8 cellular contexts compared by ENCODE assay signal in genomic region chr7:105487559-105488218, GRCh38. TPM values are rescaled to one million over a fixed set of nuclear protein-coding genes. Genes with fewer than 3 reads are reported as not detected.
DNase-seq lines count a peak whose midpoint lies in the region; TF ChIP-seq lines count a peak whose summit lies in the region.

No MANE protein-coding gene starts in this region.

- H3K36me3 Mint-ChIP-seq in activated CD4-positive, alpha-beta T cell treated with anti-CD3 and anti-CD28 coated beads, Interleukin-2, amount 10 ng/mL, durations not matched to agents 7 days and 5 days (ENCODE audit: low read depth): peaks cover 4% of the 10 kb centered on the region
- H3K36me3 Mint-ChIP-seq in nephron (ENCODE audit: low read depth) (peaks cover 21% of the 10 kb centered on the region), CD14-positive monocyte (peaks cover 3% of the 10 kb centered on the region in 2 donors)

- TF ChIP-seq CTCF in epithelial cell of esophagus (IDR thresholded peaks at IDR 0.05; ENCODE audit: insufficient read depth, low read depth, low read length, missing control alignments): peak; percentile 55
- TF ChIP-seq CTCF in nephron (IDR thresholded peaks at IDR 0.05; ENCODE audit: unreplicated experiment in 3 of 3): peak; percentile 42 to 60 (median 48)
- TF ChIP-seq CTCF in CD14-positive monocyte (IDR thresholded peaks at IDR 0.05): no peak

- CTCF ChIA-PET in activated CD4-positive, alpha-beta T cell treated with anti-CD3 and anti-CD28 coated beads, Interleukin-2, amount 10 ng/mL, durations not matched to agents 7 days and 5 days (lab: Charles Lee): interaction anchor here (0.6 to 0.9 kb wide), 2 partner anchors 507 to 591 kb away, joined by 3 read pairs; no protein-coding TSS in a partner anchor

- peaks cover 4% of the 10 kb centered on the region for H3K4me1 Mint-ChIP-seq in activated CD4-positive, alpha-beta T cell treated with anti-CD3 and anti-CD28 coated beads, Interleukin-2, amount 10 ng/mL, durations not matched to agents 7 days and 5 days
- H3K4me1 Mint-ChIP-seq in nephron: peaks cover 7% of the 10 kb centered on the region
- H3K4me1 Mint-ChIP-seq in CD14-positive monocyte: no peaks in the 10 kb centered on the region

- H3K4me3 Mint-ChIP-seq in activated CD4-positive, alpha-beta T cell treated with anti-CD3 and anti-CD28 coated beads, Interleukin-2, amount 10 ng/mL, durations not matched to agents 7 days and 5 days: no peak overlapping the region
- no peak overlapping the region for H3K4me3 Mint-ChIP-seq in nephron
- no peak overlapping the region for H3K4me3 Mint-ChIP-seq in CD14-positive monocyte

- H3K9me3 Mint-ChIP-seq in activated CD4-positive, alpha-beta T cell treated with anti-CD3 and anti-CD28 coated beads, Interleukin-2, amount 10 ng/mL, durations not matched to agents 7 days and 5 days: no peaks in the 10 kb centered on the region
- H3K9me3 Mint-ChIP-seq in nephron (no peaks in the 10 kb centered on the region), CD14-positive monocyte (no peaks in the 10 kb centered on the region)

- no peak overlapping the region for H3K4me3 ChIP-seq in epithelial cell of esophagus (ENCODE audit: low read length)

- intact Hi-C loops in CD14-positive monocyte (cut with micrococcal nuclease): no loop called here

- H3K27ac Mint-ChIP-seq in activated CD4-positive, alpha-beta T cell treated with anti-CD3 and anti-CD28 coated beads, Interleukin-2, amount 10 ng/mL, durations not matched to agents 7 days and 5 days: peak overlapping the region; percentile 63
- peak overlapping the region in 2 of 3 experiments; percentile 2 to 50 for H3K27ac Mint-ChIP-seq in nephron
- no peak overlapping the region for H3K27ac Mint-ChIP-seq in CD14-positive monocyte

- H3K27me3 Mint-ChIP-seq in activated CD4-positive, alpha-beta T cell treated with anti-CD3 and anti-CD28 coated beads, Interleukin-2, amount 10 ng/mL, durations not matched to agents 7 days and 5 days: no peaks in the 10 kb centered on the region
- H3K27me3 Mint-ChIP-seq in nephron (ENCODE audit: low read depth) (no peaks in the 10 kb centered on the region), CD14-positive monocyte (ENCODE audit: low read depth in 3 of 3) (no peaks in the 10 kb centered on the region)

- DNase-seq in activated CD4-positive, alpha-beta T cell treated with anti-CD3 and anti-CD28 coated beads, Interleukin-2, amount 10 ng/mL, durations not matched to agents 7 days and 5 days: peak; percentile 28
- DNase-seq in activated CD4-positive, alpha-beta T cell treated with anti-CD3 and anti-CD28 coated beads, Interleukin-2, amount 50 U/mL, for 1 hour: no peak
- DNase-seq in RKO (ENCODE audit: low spot score): peak; percentile 89
- DNase-seq in epithelial cell of esophagus (ENCODE audit: low read depth): peak; percentile 75
- no peak for DNase-seq in CD14-positive monocyte (ENCODE audit: low spot score)
- no peak for DNase-seq in NK-92 treated with Interleukin-12 subunit alpha and Interleukin-12 subunit beta, amount 100 ng/mL, for 24 hours (lab: John Stamatoyannopoulos, UW)
- no peak for DNase-seq in LoVo (ENCODE audit: low spot score)

- POLR2A ChIA-PET in activated CD4-positive, alpha-beta T cell treated with anti-CD3 and anti-CD28 coated beads, Interleukin-2, amount 10 ng/mL, durations not matched to agents 7 days and 5 days (lab: Charles Lee): no interaction called here

RNA-seq across cellular contexts. Expression of gene PUS7, which starts 34.4 kb away (rescaled TPM):
- total RNA-seq in activated CD4-positive, alpha-beta T cell treated with anti-CD3 and anti-CD28 coated beads, Interleukin-2, amount 10 ng/mL, durations not matched to agents 7 days and 5 days: 10 to 100 TPM in 1 of 2 experiments, 1 to 10 TPM in 1; 9.9 to 11.4 TPM
- 1 to 10 TPM; 1.3 to 1.6 TPM for polyA plus RNA-seq in CD14-positive monocyte

RNA-seq across cellular contexts. Expression of gene RINT1, which starts 44.3 kb away (rescaled TPM):
- 10 to 100 TPM; 20.2 to 22.0 TPM for total RNA-seq in activated CD4-positive, alpha-beta T cell treated with anti-CD3 and anti-CD28 coated beads, Interleukin-2, amount 10 ng/mL, durations not matched to agents 7 days and 5 days
- 1 to 10 TPM; 3.2 to 5.2 TPM for polyA plus RNA-seq in CD14-positive monocyte

Comparison
In these comparisons a context has a peak if more than half of its experiments do, and no peak if none do; other contexts are left out.
1. DNase-seq: peak in activated CD4-positive, alpha-beta T cell treated with anti-CD3 and anti-CD28 coated beads, Interleukin-2, amount 10 ng/mL, durations not matched to agents 7 days and 5 days (single experiment), RKO (single experiment) and epithelial cell of esophagus (single experiment); none in activated CD4-positive, alpha-beta T cell treated with anti-CD3 and anti-CD28 coated beads, Interleukin-2, amount 50 U/mL, for 1 hour (single experiment), CD14-positive monocyte (single experiment), NK-92 treated with Interleukin-12 subunit alpha and Interleukin-12 subunit beta, amount 100 ng/mL, for 24 hours (single experiment) and LoVo (single experiment).
2. H3K27ac Mint-ChIP-seq: peak in activated CD4-positive, alpha-beta T cell treated with anti-CD3 and anti-CD28 coated beads, Interleukin-2, amount 10 ng/mL, durations not matched to agents 7 days and 5 days (single experiment) and nephron (2 of 3); none in CD14-positive monocyte (0 of 7).